In genomic region chr3:174477491-174477890, GRCh38 we compare ENCODE assay signal across 15 cellular contexts.
DNase-seq lines count a peak whose midpoint lies in the region; ATAC-seq, FAIRE-seq and TF ChIP-seq lines count a peak whose summit lies in the region.
"Had no signal": no experiment of that assay in that cellular context is flagged by ENCODE, and none has a peak within 500 bp of the region (broad histone marks: within the 10 kb centered on the region; RNA-seq: fewer than 3 reads in every experiment).

No MANE protein-coding gene starts in this region.

- H3K27ac ChIP-seq in GM12878 (ENCODE audit: control insufficient read depth, insufficient read depth) = no peak overlapping the region
- H3K27ac ChIP-seq: GM23248 had no signal

- peak; percentile 39 for DNase-seq in COLO829 (ENCODE audit: low spot score)
- peak; percentile 5 for DNase-seq in ELR (ENCODE audit: low read depth)
- peak; percentile 35 to 55 for DNase-seq in NCI-H526 (lab: John Stamatoyannopoulos, UW)
- no peak for DNase-seq in GM12878 (ENCODE audit: low read depth, low spot score)
- DNase-seq in NCI-H2171 (lab: John Stamatoyannopoulos, UW) = no peak
- DNase-seq in NCI-H774 (lab: John Stamatoyannopoulos, UW) = no peak
- no peak for DNase-seq in stimulated activated CD4-positive, alpha-beta T cell treated with anti-CD3 and anti-CD28 coated beads, Interleukin-1b, Interleukin-23, amount 100 ng/mL, for 48 hours
- DNase-seq in superior temporal gyrus (ENCODE audit: extremely low spot score) = no peak
- DNase-seq: ACHN; C1 segment of cervical spinal cord; CD4-positive, alpha-beta T cell; DMS79; GF-D8; GM23248; H9 had no signal

- H2AFZ ChIP-seq in GM12878 (ENCODE audit: control insufficient read depth, low read depth, low read length) = no peak overlapping the region
- H2AFZ ChIP-seq: GM23248 had no signal

- RAD21 ChIA-PET in GM12878 (lab: Charles Lee; ENCODE audit: unreplicated experiment) = no interaction called here

- in situ Hi-C loops in GM12878 (cut with MboI) = no loop called here

- TF ChIP-seq RAD21 in GM12878 (IDR thresholded peaks at IDR 0.05; ENCODE audit: insufficient read depth, low read depth, low read length) = no peak

- H3K36me3 ChIP-seq in GM12878 (ENCODE audit: control insufficient read depth in 2 of 2, insufficient read depth in 2 of 2, low read length in 1 of 2) = no peaks in the 10 kb centered on the region

- TF ChIP-seq POLR2A in GM12878 (IDR thresholded peaks at IDR 0.05; ENCODE audit: low read depth, low read length) = no peak

- H3K9me3 ChIP-seq in GM12878 (replicated peaks; ENCODE audit: control insufficient read depth, insufficient read depth, low read length) = no peaks in the 10 kb centered on the region

- CTCF ChIA-PET in GM12878 (lab: Yijun Ruan, JAX) = no interaction called here

- TF ChIP-seq CTCF in GM12878 (IDR thresholded peaks at IDR 0.05 in 2 of 3, conservative IDR thresholded peaks at IDR 0.05 in 1 of 3; ENCODE audit: control insufficient read depth in 2 of 3, extremely low read depth in 1 of 3, insufficient read depth in 1 of 3, low read depth in 3 of 3, low read length in 3 of 3) = no peak

- SMC1A ChIA-PET in GM12878 (lab: Charles Lee; ENCODE audit: uncharacterized antibody, unreplicated experiment) = no interaction called here

- no peaks in the 10 kb centered on the region for H4K20me1 ChIP-seq in GM12878 (ENCODE audit: control insufficient read depth, insufficient read depth)

- no peaks in the 10 kb centered on the region for H3K27me3 ChIP-seq in GM12878 (replicated peaks in 1 of 2; ENCODE audit: control insufficient read depth in 2 of 2, insufficient read depth in 2 of 2, low read length in 1 of 2)

- intact Hi-C loops in GM12878 (cut with micrococcal nuclease; ENCODE audit: unreplicated experiment) = no loop called here

- H3K4me2 ChIP-seq in GM12878 (ENCODE audit: control insufficient read depth, insufficient read depth) = no peak overlapping the region

- H3K9ac ChIP-seq in GM12878 (ENCODE audit: control insufficient read depth, insufficient read depth, low read length) = no peak overlapping the region
- H3K9ac ChIP-seq: GM23248 had no signal

- FAIRE-seq in GM12878 (lab: Jason Lieb, UNC) = peak; percentile 56

- no peaks in the 10 kb centered on the region for H3K79me2 ChIP-seq in GM12878 (ENCODE audit: control insufficient read depth, insufficient read depth, low read length)

- no peak for ATAC-seq in GM12878

- no peak for TF ChIP-seq EP300 in GM12878 (IDR thresholded peaks at IDR 0.05; ENCODE audit: borderline replicate concordance in 1 of 2, control insufficient read depth in 1 of 2, low read depth in 2 of 2, low read length in 2 of 2)

- 10% methylated on average over 1 of the region's 1 CpG for WGBS in GM12878 (ENCODE audit: insufficient coverage, insufficient replicate concordance, low lambda C conversion rate, missing lambda C conversion rate)

- no peaks in the 10 kb centered on the region for H3K4me1 ChIP-seq in GM12878 (ENCODE audit: control insufficient read depth, insufficient read depth, low read length)

- BruUV-seq in GM12878 (replicated peaks; lab: Mats Ljungman, UMichigan) = no TSS peak

- POLR2A ChIA-PET in GM12878 (lab: Charles Lee) = no interaction called here

- no peak overlapping the region for H3K4me3 ChIP-seq in GM12878
- H3K4me3 ChIP-seq: GM23248 had no signal

TF ChIP-seq in GM12878, 131 proteins besides CTCF, POLR2A, EP300 and RAD21:
- TF ChIP-seq CBX3 (IDR thresholded peaks at IDR 0.05; ENCODE audit: borderline replicate concordance, low read depth) = no peak
- no peak for TF ChIP-seq TCF7 (IDR thresholded peaks at IDR 0.05; ENCODE audit: borderline replicate concordance)
- TF ChIP-seq ZNF24 (IDR thresholded peaks at IDR 0.05) = no peak
- TF ChIP-seq, protein P1, sequence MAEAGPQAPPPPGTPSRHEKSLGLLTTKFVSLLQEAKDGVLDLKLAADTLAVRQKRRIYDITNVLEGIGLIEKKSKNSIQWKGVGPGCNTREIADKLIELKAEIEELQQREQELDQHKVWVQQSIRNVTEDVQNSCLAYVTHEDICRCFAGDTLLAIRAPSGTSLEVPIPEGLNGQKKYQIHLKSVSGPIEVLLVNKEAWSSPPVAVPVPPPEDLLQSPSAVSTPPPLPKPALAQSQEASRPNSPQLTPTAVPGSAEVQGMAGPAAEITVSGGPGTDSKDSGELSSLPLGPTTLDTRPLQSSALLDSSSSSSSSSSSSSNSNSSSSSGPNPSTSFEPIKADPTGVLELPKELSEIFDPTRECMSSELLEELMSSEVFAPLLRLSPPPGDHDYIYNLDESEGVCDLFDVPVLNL (IDR thresholded peaks at IDR 0.05; ENCODE audit: low read depth, low read length) = no peak
- TF ChIP-seq RUNX3 (IDR thresholded peaks at IDR 0.05; ENCODE audit: low read length) = no peak
- TF ChIP-seq ZSCAN29 (IDR thresholded peaks at IDR 0.05) = no peak
- TF ChIP-seq TARDBP (IDR thresholded peaks at IDR 0.05; ENCODE audit: borderline replicate concordance) = no peak
- no peak for TF ChIP-seq HDAC2 (IDR thresholded peaks at IDR 0.05)
- TF ChIP-seq ETV6 (conservative IDR thresholded peaks at IDR 0.05 in 1 of 2, IDR thresholded peaks at IDR 0.05 in 1 of 2; ENCODE audit: borderline replicate concordance in 1 of 2, low read depth in 1 of 2) = no peak
- no peak for TF ChIP-seq MEF2A (IDR thresholded peaks at IDR 0.05; ENCODE audit: insufficient read depth, low read depth, low read length)
- TF ChIP-seq BCL11A (IDR thresholded peaks at IDR 0.05; ENCODE audit: low read depth, low read length) = no peak
- no peak for TF ChIP-seq YY1 (IDR thresholded peaks at IDR 0.05; ENCODE audit: low read depth, low read length)
- no peak for TF ChIP-seq POLR2AphosphoS5 (IDR thresholded peaks at IDR 0.05; ENCODE audit: low read length)
- TF ChIP-seq ZBTB33 (IDR thresholded peaks at IDR 0.05) = no peak
- TF ChIP-seq RFX5 (IDR thresholded peaks at IDR 0.05; ENCODE audit: low read depth, low read length) = no peak
- TF ChIP-seq ATF7 (IDR thresholded peaks at IDR 0.05; ENCODE audit: low read depth) = no peak
- TF ChIP-seq BCLAF1 (IDR thresholded peaks at IDR 0.05) = no peak
- no peak for TF ChIP-seq MYB (IDR thresholded peaks at IDR 0.05; ENCODE audit: borderline replicate concordance, low read depth, low read length)
- TF ChIP-seq SMC3 (IDR thresholded peaks at IDR 0.05; ENCODE audit: borderline replicate concordance, low read length) = no peak

Comparison
In these comparisons a context has a peak if more than half of its experiments do, and no peak if none do; other contexts are left out.
1. DNase-seq: peak in COLO829 (single experiment), ELR (single experiment) and NCI-H526 (2 of 2); none in GM12878 (single experiment), NCI-H2171 (single experiment), NCI-H774 (single experiment), stimulated activated CD4-positive, alpha-beta T cell treated with anti-CD3 and anti-CD28 coated beads, Interleukin-1b, Interleukin-23, amount 100 ng/mL, for 48 hours (single experiment) and superior temporal gyrus (single experiment).